ENCODE assay signal across 8 cellular contexts in the genomic region with DNA sequence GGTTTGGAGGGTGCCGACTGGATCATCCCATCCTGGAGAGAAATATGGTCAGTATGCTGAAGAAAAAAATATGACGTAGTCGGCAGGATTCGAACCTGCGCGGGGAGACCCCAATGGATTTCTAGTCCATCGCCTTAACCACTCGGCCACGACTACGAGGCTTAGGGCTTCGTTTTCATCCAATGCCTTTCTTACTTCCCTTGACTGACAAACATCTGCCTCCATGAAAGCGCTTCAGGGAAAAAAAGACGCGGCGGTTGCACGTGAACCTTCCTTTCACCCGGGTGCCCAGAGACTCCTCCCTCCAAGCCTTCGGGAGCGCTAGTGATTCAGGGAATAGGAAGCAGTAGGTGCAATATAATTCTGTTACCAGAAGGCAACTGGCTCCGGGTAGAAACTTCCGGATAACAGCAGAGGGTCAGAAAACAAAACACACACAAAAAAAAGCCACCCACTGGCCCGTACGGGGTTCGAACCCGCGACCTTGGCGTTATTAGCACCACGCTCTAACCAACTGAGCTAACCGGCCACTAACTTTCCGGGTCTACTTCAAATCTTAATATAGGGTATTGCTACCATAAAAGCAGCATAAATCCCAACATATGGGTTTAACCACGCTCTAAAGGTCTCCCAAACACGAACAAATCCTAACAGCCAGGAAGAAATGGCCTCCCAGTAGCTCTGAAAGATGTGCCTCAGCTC. TPM values are rescaled to one million over a fixed set of nuclear protein-coding genes. Genes with fewer than 3 reads are reported as not detected.
DNase-seq lines count a peak whose midpoint lies in the region; ATAC-seq and TF ChIP-seq lines count a peak whose summit lies in the region.

No MANE protein-coding gene starts in this region.

- H3K4me1 ChIP-seq in fibroblast of lung (ENCODE audit: control insufficient read depth, extremely low read depth, insufficient read depth, low read length) = peaks cover 3% of the 10 kb centered on the region
- H3K4me1 ChIP-seq in muscle layer of duodenum (ENCODE audit: control insufficient read depth in 1 of 2, insufficient read depth in 2 of 2, low read length in 2 of 2) = peaks cover 7 to 18% of the 10 kb centered on the region in 2 donors

- no peaks in the 10 kb centered on the region for H4K20me1 ChIP-seq in fibroblast of lung (ENCODE audit: control insufficient read depth, extremely low read depth, insufficient read depth, low read length)

- H3K4me2 ChIP-seq in fibroblast of lung (ENCODE audit: extremely low read depth, insufficient read depth, low read length) = peak overlapping the region; percentile 55

- DNase-seq in GM04504 (ENCODE audit: low read depth) (peak; percentile 87), NCI-H1105 treated with DMSO at 0.1 percent for 48 hours (lab: John Stamatoyannopoulos, UW) (peak; percentile 94), activated T-cell treated with anti-CD3 and anti-CD28 coated beads for 4 hours (peak; percentile 14), fibroblast of lung (ENCODE audit: low read depth in 2 of 2) (peak; percentile 85 to 96), substantia nigra (lab: John Stamatoyannopoulos, UW) (peak in 43 of 49 donors; percentile 10 to 81 (median 60))

- ATAC-seq in GM21737 (IDR thresholded peaks at IDR 0.05; ENCODE audit: unreplicated experiment) (no peak), GM18498 (IDR thresholded peaks at IDR 0.05; ENCODE audit: unreplicated experiment) (no peak)

- no peaks in the 10 kb centered on the region for H3K9me3 ChIP-seq in fibroblast of lung (ENCODE audit: control insufficient read depth, insufficient read depth, low read depth, low read length)
- H3K9me3 ChIP-seq in muscle layer of duodenum (ENCODE audit: control insufficient read depth in 1 of 2, low read length in 2 of 2) = no peaks in the 10 kb centered on the region

- H3K27me3 ChIP-seq in fibroblast of lung (ENCODE audit: control insufficient read depth, insufficient read depth, low read length) (no peaks in the 10 kb centered on the region), muscle layer of duodenum (ENCODE audit: low read depth, low read length) (no peaks in the 10 kb centered on the region)

- H3K36me3 ChIP-seq in fibroblast of lung (ENCODE audit: control insufficient read depth, insufficient read depth, low read length) = peaks cover 13% of the 10 kb centered on the region
- peaks cover 44 to 46% of the 10 kb centered on the region in 2 donors for H3K36me3 ChIP-seq in muscle layer of duodenum (ENCODE audit: control insufficient read depth in 1 of 2, insufficient read depth in 2 of 2, low read length in 2 of 2)

- no peaks in the 10 kb centered on the region for H3K79me2 ChIP-seq in fibroblast of lung (ENCODE audit: control insufficient read depth, insufficient read depth, low read length)

- H3K27ac ChIP-seq in fibroblast of lung (ENCODE audit: insufficient read depth, low read length) (peak overlapping the region; percentile 57), muscle layer of duodenum (ENCODE audit: low read length) (peak overlapping the region; percentile 48), substantia nigra (ENCODE audit: low read depth, low read length, poor library complexity, severe bottlenecking) (peak overlapping the region; percentile 80)

- TF ChIP-seq CTCF in fibroblast of lung (conservative IDR thresholded peaks at IDR 0.05 in 1 of 2, IDR thresholded peaks at IDR 0.05 in 1 of 2; ENCODE audit: low read depth in 1 of 2, low read length in 2 of 2) = no peak

- H3K4me3 ChIP-seq in fibroblast of lung (replicated peaks in 1 of 4; ENCODE audit: control extremely low read depth in 1 of 4, insufficient read depth in 1 of 4, low read depth in 3 of 4, low read length in 4 of 4) (peak overlapping the region in 3 of 4 experiments; percentile 12 to 57 (median 50)), muscle layer of duodenum (ENCODE audit: low read depth in 1 of 2, low read length in 2 of 2) (peak overlapping the region; percentile 34)

- no peak overlapping the region for H3K9ac ChIP-seq in fibroblast of lung (ENCODE audit: insufficient read depth, low read length)

- no peak overlapping the region for H2AFZ ChIP-seq in fibroblast of lung (ENCODE audit: low read length)

RNA-seq across cellular contexts. Expression of gene AURKB, which starts 16.3 kb away (rescaled TPM):
- 0.26 and 8.4 TPM in 2 replicates for total RNA-seq in fibroblast of lung
- polyA plus RNA-seq in fibroblast of lung = 7.5 and 37.8 TPM in 2 replicates
- polyA plus RNA-seq in fibroblast of lung (2012) = 7.8 and 49.3 TPM in 2 replicates
- 22.6 and 25.3 TPM in 2 replicates for polyA minus RNA-seq in fibroblast of lung (ENCODE audit: low replicate concordance)

RNA-seq across cellular contexts. Expression of gene CTC1, which starts 21.2 kb away (rescaled TPM):
- total RNA-seq in fibroblast of lung = 4.6 and 5.0 TPM in 2 replicates
- 4.7 and 6.9 TPM in 2 replicates for polyA plus RNA-seq in fibroblast of lung
- 5.5 and 5.9 TPM in 2 replicates for polyA plus RNA-seq in fibroblast of lung (2012)
- polyA minus RNA-seq in fibroblast of lung (ENCODE audit: low replicate concordance) = 17.6 and 41.4 TPM in 2 replicates

RNA-seq across cellular contexts. Expression of gene PFAS, which starts 22.4 kb away (rescaled TPM):
- 9.4 and 11.3 TPM in 2 replicates for total RNA-seq in fibroblast of lung
- 9.8 and 20.8 TPM in 2 replicates for polyA plus RNA-seq in fibroblast of lung
- polyA plus RNA-seq in fibroblast of lung (2012) = 11.6 and 25.2 TPM in 2 replicates
- 58.3 and 243 TPM in 2 replicates for polyA minus RNA-seq in fibroblast of lung (ENCODE audit: low replicate concordance)

RNA-seq across cellular contexts. Expression of gene BORCS6, which starts 36.7 kb away (rescaled TPM):
- 6.9 and 11.4 TPM in 2 replicates for total RNA-seq in fibroblast of lung
- 2.8 and 2.9 TPM in 2 replicates for polyA plus RNA-seq in fibroblast of lung
- 4.5 and 5.6 TPM in 2 replicates for polyA plus RNA-seq in fibroblast of lung (2012)
- 3.2 and 4.0 TPM in 2 replicates for polyA minus RNA-seq in fibroblast of lung (ENCODE audit: low replicate concordance)

RNA-seq across cellular contexts. Expression of gene TMEM107, which starts 50.5 kb away (rescaled TPM):
- 15.4 and 36.0 TPM in 2 replicates for total RNA-seq in fibroblast of lung
- polyA plus RNA-seq in fibroblast of lung = 9.8 and 13.0 TPM in 2 replicates
- polyA plus RNA-seq in fibroblast of lung (2012) = 9.9 and 11.9 TPM in 2 replicates
- 27.9 and 61.8 TPM in 2 replicates for polyA minus RNA-seq in fibroblast of lung (ENCODE audit: low replicate concordance)

Comparison
In these comparisons a context has a peak if more than half of its experiments do, and no peak if none do; other contexts are left out.
1. DNase-seq: peak in every context shown above with its lines; median percentile 94 in NCI-H1105 treated with DMSO at 0.1 percent for 48 hours; 90 in fibroblast of lung; 87 in GM04504; 60 in substantia nigra; 14 in activated T-cell treated with anti-CD3 and anti-CD28 coated beads for 4 hours.